In the genomic region with DNA sequence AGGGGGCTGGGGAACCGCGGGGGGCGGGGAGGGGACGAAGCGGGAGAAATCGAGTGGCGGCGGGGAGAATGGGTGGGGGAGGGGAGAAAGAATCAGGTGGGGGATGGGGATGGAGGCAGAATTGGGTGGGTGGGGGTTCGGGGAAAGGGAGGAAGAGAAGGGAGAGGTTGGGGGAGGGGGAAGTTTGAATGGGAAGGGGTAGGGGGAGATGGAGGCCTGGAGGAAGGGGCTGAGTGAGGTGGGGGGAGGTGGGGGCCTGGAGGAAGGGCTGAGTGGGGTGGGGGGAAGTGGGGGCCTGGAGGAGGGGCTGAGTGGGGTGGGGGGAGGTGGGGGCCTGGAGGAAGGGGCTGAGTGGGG, we compare ENCODE assay signal across 12 cellular contexts. TPM values are rescaled to one million over a fixed set of nuclear protein-coding genes. Genes with fewer than 3 reads are reported as not detected.
A peak's percentile ranks its signal among the peaks of the same experiment; 100 is the strongest.
DNase-seq lines count a peak whose midpoint lies in the region; ATAC-seq and TF ChIP-seq lines count a peak whose summit lies in the region.
"Had no signal": no experiment of that assay in that cellular context is flagged by ENCODE, and none has a peak within 500 bp of the region (broad histone marks: within the 10 kb centered on the region; RNA-seq: fewer than 3 reads in every experiment).

No MANE protein-coding gene starts in this region.

- peaks cover 0 to 2% of the 10 kb centered on the region in 2 donors for H3K27me3 Mint-ChIP-seq in natural killer cell (ENCODE audit: low read depth in 2 of 2)
- H3K27me3 Mint-ChIP-seq in natural killer cell treated with Interleukin-12 subunit alpha and Interleukin-12 subunit beta and Interleukin-15 and Interleukin-18, amount 100 ng/mL, for 72 hours = no peaks in the 10 kb centered on the region

- H3K4me1 Mint-ChIP-seq in natural killer cell = peaks cover 46 to 78% of the 10 kb centered on the region in 2 donors
- H3K4me1 Mint-ChIP-seq in natural killer cell treated with Interleukin-12 subunit alpha and Interleukin-12 subunit beta and Interleukin-15 and Interleukin-18, amount 100 ng/mL, for 72 hours (ENCODE audit: low read depth in 2 of 2) = peaks cover 44 to 45% of the 10 kb centered on the region in 2 donors

- H3K4me3 Mint-ChIP-seq in natural killer cell = no peak overlapping the region
- H3K4me3 Mint-ChIP-seq in natural killer cell treated with Interleukin-12 subunit alpha and Interleukin-12 subunit beta and Interleukin-15 and Interleukin-18, amount 100 ng/mL, for 72 hours = no peak overlapping the region

- ATAC-seq in natural killer cell (no peak), HG03196 (IDR thresholded peaks at IDR 0.05; ENCODE audit: unreplicated experiment) (no peak), HG03280 (IDR thresholded peaks at IDR 0.05; ENCODE audit: unreplicated experiment) (no peak)
- ATAC-seq in natural killer cell treated with Interleukin-12 subunit alpha and Interleukin-12 subunit beta and Interleukin-15 and Interleukin-18, amount 100 ng/mL, for 72 hours = no peak
- no peak for ATAC-seq in stimulated activated naive CD8-positive, alpha-beta T cell treated with anti-CD3 and anti-CD28 coated beads, Interleukin-15, Interleukin-2, amounts not matched to agents 100 U/mL and 50 U/mL, for 24 hours

- no CpG with 5 or more reads among the region's 9 CpGs for WGBS in esophagus squamous epithelium, 2 donors
- WGBS in ovary, 3 donors = 3% methylated on average over 9 of the region's 9 CpGs; no CpG with 5 or more reads in 2 of the 3 donors

- DNase-seq in natural killer cell (no peak), esophagus squamous epithelium (lab: John Stamatoyannopoulos, UW) (no peak), ovary (no peak), SJCRH30 (no peak)
- no peak for DNase-seq in natural killer cell treated with Interleukin-12 subunit alpha and Interleukin-12 subunit beta and Interleukin-15 and Interleukin-18, amount 100 ng/mL, for 72 hours (ENCODE audit: low spot score)
- DNase-seq in stimulated activated naive CD8-positive, alpha-beta T cell treated with anti-CD3 and anti-CD28 coated beads, Interleukin-15, Interleukin-2, amounts not matched to agents 100 U/mL and 50 U/mL, for 24 hours = no peak
- DNase-seq: KG1, mammary epithelial cell had no signal

- H3K4me3 ChIP-seq in esophagus squamous epithelium = peak overlapping the region; percentile 29 to 73 (median 50)
- H3K4me3 ChIP-seq in ovary = peak overlapping the region; percentile 58
- H3K4me3 ChIP-seq in SJCRH30 = no peak overlapping the region

- no peak for TF ChIP-seq POLR2A in esophagus squamous epithelium (IDR thresholded peaks at IDR 0.05)
- no peak for TF ChIP-seq POLR2A in ovary (IDR thresholded peaks at IDR 0.05)

- no peaks in the 10 kb centered on the region for H3K36me3 ChIP-seq in esophagus squamous epithelium
- H3K36me3 ChIP-seq in ovary = no peaks in the 10 kb centered on the region
- no peaks in the 10 kb centered on the region for H3K36me3 ChIP-seq in SJCRH30

- no peak for TF ChIP-seq EP300 in ovary (IDR thresholded peaks at IDR 0.05)

- H3K27me3 ChIP-seq in esophagus squamous epithelium (peaks cover 0 to 25% (median 0%) of the 10 kb centered on the region in 4 donors), ovary (no peaks in the 10 kb centered on the region), SJCRH30 (no peaks in the 10 kb centered on the region)

- H3K9me3 ChIP-seq in esophagus squamous epithelium (no peaks in the 10 kb centered on the region), ovary (no peaks in the 10 kb centered on the region), SJCRH30 (replicated peaks) (no peaks in the 10 kb centered on the region)

- intact Hi-C loops in natural killer cell (cut with micrococcal nuclease) = no loop called here
- intact Hi-C loops in esophagus squamous epithelium (cut with DNase I) = no loop called here
- intact Hi-C loops in ovary (cut with DNase I) = loop anchor here in 1 of 4 donors (10.0 kb wide), 1 partner anchor 224 kb away; the partner anchor contains the start of genes MBD3L1 and ZNF558

- peaks cover 17 to 56% (median 19%) of the 10 kb centered on the region in 3 donors for H3K4me1 ChIP-seq in esophagus squamous epithelium
- H3K4me1 ChIP-seq in ovary (ENCODE audit: insufficient read depth) = peaks cover 12% of the 10 kb centered on the region
- no peaks in the 10 kb centered on the region for H3K4me1 ChIP-seq in SJCRH30

- TF ChIP-seq CTCF in natural killer cell (IDR thresholded peaks at IDR 0.05) (no peak), esophagus squamous epithelium (IDR thresholded peaks at IDR 0.05) (no peak), ovary (IDR thresholded peaks at IDR 0.05) (no peak)

- H3K9me3 Mint-ChIP-seq in natural killer cell = no peaks in the 10 kb centered on the region
- no peaks in the 10 kb centered on the region for H3K9me3 Mint-ChIP-seq in natural killer cell treated with Interleukin-12 subunit alpha and Interleukin-12 subunit beta and Interleukin-15 and Interleukin-18, amount 100 ng/mL, for 72 hours

- H3K36me3 Mint-ChIP-seq in natural killer cell = no peaks in the 10 kb centered on the region
- H3K36me3 Mint-ChIP-seq in natural killer cell treated with Interleukin-12 subunit alpha and Interleukin-12 subunit beta and Interleukin-15 and Interleukin-18, amount 100 ng/mL, for 72 hours = no peaks in the 10 kb centered on the region

- H3K27ac Mint-ChIP-seq in natural killer cell = peak overlapping the region; percentile 85 to 92
- H3K27ac Mint-ChIP-seq in natural killer cell treated with Interleukin-12 subunit alpha and Interleukin-12 subunit beta and Interleukin-15 and Interleukin-18, amount 100 ng/mL, for 72 hours = no peak overlapping the region

- H3K27ac ChIP-seq in esophagus squamous epithelium (peak overlapping the region; percentile 43 to 86 (median 81)), ovary (peak overlapping the region; percentile 7 to 38), SJCRH30 (no peak overlapping the region)

RNA-seq across cellular contexts. Expression of gene ADAMTS10, which starts 0.4 kb away (rescaled TPM):
- 100 to 1,000 TPM; 159 to 286 (median 203) TPM for total RNA-seq in natural killer cell
- total RNA-seq in natural killer cell treated with Interleukin-12 subunit alpha and Interleukin-12 subunit beta and Interleukin-15 and Interleukin-18, amount 100 ng/mL, for 72 hours = 10 to 100 TPM in 1 of 2 donors, 1 to 10 TPM in 1; 8.2 to 11.3 TPM
- total RNA-seq in esophagus squamous epithelium = 1 to 10 TPM; 2.0 to 8.8 (median 3.6) TPM
- total RNA-seq in ovary = 10 to 100 TPM; 22.4 to 49.3 (median 37.4) TPM
- polyA plus RNA-seq in ovary = 10 to 100 TPM in 1 of 2 donors, 1 to 10 TPM in 1; 6.2 to 37.5 TPM
- not detected in 2 replicates for total RNA-seq in SJCRH30 (2014; rRNA removed; shearing (Covaris generic))
- polyA plus RNA-seq: mammary epithelial cell had no signal

RNA-seq across cellular contexts. Expression of gene NFILZ, which starts 19.5 kb away (rescaled TPM):
- total RNA-seq in natural killer cell (not detected), esophagus squamous epithelium (not detected), ovary (not detected)
- not detected for total RNA-seq in natural killer cell treated with Interleukin-12 subunit alpha and Interleukin-12 subunit beta and Interleukin-15 and Interleukin-18, amount 100 ng/mL, for 72 hours
- polyA plus RNA-seq in ovary = not detected
- total RNA-seq in SJCRH30 (2014; rRNA removed; shearing (Covaris generic)) = not detected in 2 replicates
- total RNA-seq: dermis microvascular lymphatic vessel endothelial cell, mammary epithelial cell, renal cortical epithelial cell had no signal
- polyA plus RNA-seq: mammary epithelial cell had no signal

RNA-seq across cellular contexts. Expression of gene MYO1F, which starts 33.7 kb away (rescaled TPM):
- total RNA-seq in natural killer cell (1,000 to 10,000 TPM in 2 of 3 donors, 100 to 1,000 TPM in 1; 971 to 1,223 (median 1,014) TPM), esophagus squamous epithelium (10 to 100 TPM in 2 of 4 donors, 1 to 10 TPM in 2; 1.6 to 14.3 (median 8.5) TPM), ovary (10 to 100 TPM in 2 of 7 donors, 1 to 10 TPM in 5; 3.5 to 13.6 (median 5.4) TPM)
- total RNA-seq in natural killer cell treated with Interleukin-12 subunit alpha and Interleukin-12 subunit beta and Interleukin-15 and Interleukin-18, amount 100 ng/mL, for 72 hours = 100 to 1,000 TPM; 216 to 232 TPM
- polyA plus RNA-seq in ovary = 1 to 10 TPM; 4.0 to 7.8 TPM
- total RNA-seq in SJCRH30 (2014; rRNA removed; shearing (Covaris generic)) = 0.04 TPM in 1 of 2 replicates, not detected in the other

Comparison
In these comparisons a context has a peak if more than half of its experiments do, and no peak if none do; other contexts are left out.
1. H3K27ac Mint-ChIP-seq: peak in natural killer cell (2 of 2); none in natural killer cell treated with Interleukin-12 subunit alpha and Interleukin-12 subunit beta and Interleukin-15 and Interleukin-18, amount 100 ng/mL, for 72 hours (0 of 2).
2. RNA of gene MYO1F, which starts 33.7 kb away (total RNA-seq): 971 to 1,223 TPM in natural killer cell and 216 to 232 TPM in natural killer cell treated with Interleukin-12 subunit alpha and Interleukin-12 subunit beta and Interleukin-15 and Interleukin-18, amount 100 ng/mL, for 72 hours; 1.6 to 14.3 TPM in esophagus squamous epithelium, 3.5 to 13.6 TPM in ovary and 0.04 TPM in SJCRH30; every median in the first group is over 10 times any median in the second.